In the genomic region with DNA sequence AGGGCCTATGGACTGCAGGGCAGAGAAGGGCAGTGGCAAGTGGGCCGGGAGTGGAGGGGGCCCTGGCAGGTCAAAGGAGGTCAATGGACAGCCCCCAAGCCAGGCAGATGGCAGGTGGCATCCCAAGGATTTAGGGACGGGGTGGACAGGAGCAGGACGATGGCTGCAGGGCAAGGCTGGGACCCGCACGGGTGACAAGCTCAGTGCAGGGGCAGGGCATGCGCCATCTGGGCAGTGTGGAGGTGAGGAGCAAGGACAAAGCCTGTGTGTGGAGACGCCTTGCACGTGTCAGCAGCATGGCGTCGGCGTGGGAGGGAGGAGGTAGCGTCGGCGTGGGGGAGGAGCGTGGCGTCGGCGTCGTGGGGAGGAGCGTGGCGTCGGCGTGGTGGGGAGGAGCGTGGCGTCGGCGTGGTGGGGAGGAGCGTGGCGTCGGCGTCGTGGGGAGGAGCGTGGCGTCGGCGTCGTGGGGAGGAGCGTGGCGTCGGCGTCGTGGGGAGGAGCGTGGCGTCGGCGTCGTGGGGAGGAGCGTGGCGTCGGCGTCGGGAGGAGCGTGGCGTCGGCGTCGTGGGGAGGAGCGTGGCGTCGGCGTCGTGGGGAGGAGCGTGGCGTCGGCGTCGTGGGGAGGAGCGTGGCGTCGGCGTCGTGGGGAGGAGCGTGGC, we compare ENCODE assay signal across 7 cellular contexts. TPM values are rescaled to one million over a fixed set of nuclear protein-coding genes. Genes with fewer than 3 reads are reported as not detected.
DNase-seq lines count a peak whose midpoint lies in the region; ATAC-seq and TF ChIP-seq lines count a peak whose summit lies in the region.
"Not testable (repeated sequence)": the region's sequence is repeated elsewhere in the genome, so short reads cannot be mapped to it uniquely, and the experiment has no call there.

No MANE protein-coding gene starts in this region.

- H3K27ac ChIP-seq in psoas muscle, result peak overlapping the region; percentile 67
- not testable (repeated sequence) for H3K27ac ChIP-seq in testis

- intact Hi-C loops in Calu3 (cut with micrococcal nuclease; ENCODE audit: unreplicated experiment); psoas muscle (cut with DNase I); testis (cut with DNase I; ENCODE audit: low total_unique reads): not testable (repeated sequence)

- not testable (repeated sequence) for TF ChIP-seq CTCF in Calu3 (IDR thresholded peaks at IDR 0.05; ENCODE audit: unreplicated experiment); endothelial cell (IDR thresholded peaks at IDR 0.05; ENCODE audit: unreplicated experiment); mesothelial cell of epicardium (IDR thresholded peaks at IDR 0.05; ENCODE audit: unreplicated experiment); psoas muscle (IDR thresholded peaks at IDR 0.05); testis (IDR thresholded peaks at IDR 0.05)

- H3K4me1 ChIP-seq in psoas muscle, result peaks cover 70% of the 10 kb centered on the region
- not testable (repeated sequence) for H3K4me1 ChIP-seq in testis

- BruUV-seq in Calu3 (replicated peaks; lab: Mats Ljungman, UMichigan), result not testable (repeated sequence)

- H3K27ac Mint-ChIP-seq in Calu3 (ENCODE audit: unreplicated experiment) (peak overlapping the region; percentile 92), mesothelial cell of epicardium (peak overlapping the region; percentile 59)
- H3K27ac Mint-ChIP-seq in activated CD4-positive, alpha-beta T cell treated with anti-CD3 and anti-CD28 coated beads, Interleukin-2, amount 10 ng/mL, durations not matched to agents 7 days and 5 days, result peak overlapping the region; percentile 68
- H3K27ac Mint-ChIP-seq in endothelial cell (ENCODE audit: unreplicated experiment), result not testable (repeated sequence)

- not testable (repeated sequence) for H3K4me3 ChIP-seq in psoas muscle
- H3K4me3 ChIP-seq in testis, result peak overlapping the region in 1 of 2 donors; percentile 20

- H3K4me1 Mint-ChIP-seq in Calu3 (ENCODE audit: low read depth, unreplicated experiment), result peaks cover 12% of the 10 kb centered on the region
- not testable (repeated sequence) for H3K4me1 Mint-ChIP-seq in activated CD4-positive, alpha-beta T cell treated with anti-CD3 and anti-CD28 coated beads, Interleukin-2, amount 10 ng/mL, durations not matched to agents 7 days and 5 days; endothelial cell (ENCODE audit: unreplicated experiment); mesothelial cell of epicardium

- not testable (repeated sequence) for DNase-seq in Calu3; activated CD4-positive, alpha-beta T cell treated with anti-CD3 and anti-CD28 coated beads, Interleukin-2, amount 10 ng/mL, durations not matched to agents 7 days and 5 days; endothelial cell (ENCODE audit: low spot score); mesothelial cell of epicardium (ENCODE audit: low spot score in 2 of 2, unreplicated experiment in 2 of 2)
- DNase-seq in NCI-H1930 (lab: John Stamatoyannopoulos, UW) (peak; percentile 65 to 78), psoas muscle (peak in 1 of 2 donors; percentile 83), testis (peak; percentile 57)

- H3K27me3 ChIP-seq in psoas muscle (ENCODE audit: insufficient read depth in 3 of 3, low read length in 2 of 3); testis: not testable (repeated sequence)

- H3K4me3 Mint-ChIP-seq in Calu3 (ENCODE audit: low read depth, unreplicated experiment); activated CD4-positive, alpha-beta T cell treated with anti-CD3 and anti-CD28 coated beads, Interleukin-2, amount 10 ng/mL, durations not matched to agents 7 days and 5 days; mesothelial cell of epicardium: not testable (repeated sequence)
- peak overlapping the region; percentile 23 for H3K4me3 Mint-ChIP-seq in endothelial cell (ENCODE audit: unreplicated experiment)

- H3K9me3 ChIP-seq in psoas muscle, testis: not testable (repeated sequence)

- not testable (repeated sequence) for H3K9me3 Mint-ChIP-seq in Calu3 (ENCODE audit: low read depth, unreplicated experiment); activated CD4-positive, alpha-beta T cell treated with anti-CD3 and anti-CD28 coated beads, Interleukin-2, amount 10 ng/mL, durations not matched to agents 7 days and 5 days; endothelial cell (ENCODE audit: unreplicated experiment); mesothelial cell of epicardium

- H3K36me3 ChIP-seq in psoas muscle (ENCODE audit: insufficient read depth in 1 of 2, low read depth in 1 of 2); testis (ENCODE audit: low read depth, missing control alignments): not testable (repeated sequence)

- 80 to 88% (median 81%) methylated on average over 27 to 57 of the region's 73 CpGs for WGBS in psoas muscle, 3 donors
- WGBS in testis, 2 donors, result 66 to 75% methylated on average over 26 to 49 of the region's 73 CpGs

- CTCF ChIA-PET in Calu3 (lab: Charles Lee); activated CD4-positive, alpha-beta T cell treated with anti-CD3 and anti-CD28 coated beads, Interleukin-2, amount 10 ng/mL, durations not matched to agents 7 days and 5 days (lab: Charles Lee): not testable (repeated sequence)

- peak in 2 of 4 donors; percentile 11 to 12 for ATAC-seq in psoas muscle

- peaks cover 42% of the 10 kb centered on the region for H3K36me3 Mint-ChIP-seq in Calu3 (ENCODE audit: insufficient read depth, unreplicated experiment)
- not testable (repeated sequence) for H3K36me3 Mint-ChIP-seq in activated CD4-positive, alpha-beta T cell treated with anti-CD3 and anti-CD28 coated beads, Interleukin-2, amount 10 ng/mL, durations not matched to agents 7 days and 5 days (ENCODE audit: low read depth); endothelial cell (ENCODE audit: low read depth, unreplicated experiment); mesothelial cell of epicardium

- not testable (repeated sequence) for TF ChIP-seq POLR2A in testis (IDR thresholded peaks at IDR 0.05)

- H3K27me3 Mint-ChIP-seq in Calu3 (ENCODE audit: unreplicated experiment) (peaks cover 33% of the 10 kb centered on the region), endothelial cell (ENCODE audit: unreplicated experiment) (peaks cover 18% of the 10 kb centered on the region)
- H3K27me3 Mint-ChIP-seq in activated CD4-positive, alpha-beta T cell treated with anti-CD3 and anti-CD28 coated beads, Interleukin-2, amount 10 ng/mL, durations not matched to agents 7 days and 5 days; mesothelial cell of epicardium (ENCODE audit: low read depth): not testable (repeated sequence)

- POLR2A ChIA-PET in activated CD4-positive, alpha-beta T cell treated with anti-CD3 and anti-CD28 coated beads, Interleukin-2, amount 10 ng/mL, durations not matched to agents 7 days and 5 days (lab: Charles Lee), result not testable (repeated sequence)

RNA-seq across cellular contexts. Expression of a gene that starts 5.3 kb away (rescaled TPM):
- total RNA-seq in Calu3 (2022) (8.6 and 10.0 TPM in 2 replicates), endothelial cell (ENCODE audit: unreplicated experiment) (6.1 TPM), mesothelial cell of epicardium (14.1 to 17.1 TPM (median 14.4 TPM) in 3 replicates), psoas muscle (100 to 1,000 TPM; 201 to 359 (median 278) TPM), testis (10 to 100 TPM; 48.7 to 79.4 TPM)
- 1 to 10 TPM in 1 of 2 experiments, under 1 TPM in 1; 0.81 to 1.2 TPM for total RNA-seq in activated CD4-positive, alpha-beta T cell treated with anti-CD3 and anti-CD28 coated beads, Interleukin-2, amount 10 ng/mL, durations not matched to agents 7 days and 5 days
- polyA plus RNA-seq in psoas muscle (100 to 1,000 TPM; 187 to 394 (median 300) TPM), testis (ENCODE audit: insufficient read depth, low read depth, low replicate concordance) (79.6 TPM)

RNA-seq across cellular contexts. Expression of a gene that starts 23.6 kb away (rescaled TPM):
- total RNA-seq in Calu3 (2022), result 72.3 and 73.3 TPM in 2 replicates
- total RNA-seq in activated CD4-positive, alpha-beta T cell treated with anti-CD3 and anti-CD28 coated beads, Interleukin-2, amount 10 ng/mL, durations not matched to agents 7 days and 5 days, result 100 to 1,000 TPM in 1 of 2 experiments, 10 to 100 TPM in 1; 84.7 to 135 TPM
- 84.3 TPM for total RNA-seq in endothelial cell (ENCODE audit: unreplicated experiment)
- total RNA-seq in mesothelial cell of epicardium, result 68.7 to 70.9 TPM (median 70.9 TPM) in 3 replicates
- 100 to 1,000 TPM in 1 of 4 donors, 10 to 100 TPM in 3; 55.8 to 105 (median 84.5) TPM for total RNA-seq in psoas muscle
- 100 to 1,000 TPM; 147 to 233 (median 233) TPM for polyA plus RNA-seq in psoas muscle
- 100 to 1,000 TPM; 236 to 247 TPM for total RNA-seq in testis
- 99.5 TPM for polyA plus RNA-seq in testis (ENCODE audit: insufficient read depth, low read depth, low replicate concordance)

RNA-seq across cellular contexts. Expression of a gene that starts 39.9 kb away (rescaled TPM):
- total RNA-seq in Calu3 (2022) (208 and 220 TPM in 2 replicates), endothelial cell (ENCODE audit: unreplicated experiment) (97.2 TPM), mesothelial cell of epicardium (90.2 to 92.8 TPM (median 92.5 TPM) in 3 replicates), psoas muscle (10 to 100 TPM; 16.4 to 26.3 (median 23.4) TPM), testis (100 to 1,000 TPM; 244 to 328 TPM)
- 100 to 1,000 TPM; 163 to 171 TPM for total RNA-seq in activated CD4-positive, alpha-beta T cell treated with anti-CD3 and anti-CD28 coated beads, Interleukin-2, amount 10 ng/mL, durations not matched to agents 7 days and 5 days
- polyA plus RNA-seq in psoas muscle (10 to 100 TPM; 12.0 to 29.1 (median 12.8) TPM), testis (ENCODE audit: insufficient read depth, low read depth, low replicate concordance) (50.5 TPM)
